Comparison of ENCODE assay signal across 34 cellular contexts in genomic region chr2:105473011-105473410, GRCh38.
"Had no signal": no experiment of that assay in that cellular context is flagged by ENCODE, and none has a peak within 500 bp of the region (broad histone marks: within the 10 kb centered on the region; RNA-seq: fewer than 3 reads in every experiment).

No MANE protein-coding gene starts in this region.

- DNase-seq: activated B cell treated with CpG ODN at 0.5 μM for 24 hours; activated CD4-positive, alpha-beta memory T cell treated with anti-CD3 and anti-CD28 coated beads for 36 hours; activated CD4-positive, alpha-beta T cell treated with anti-CD3 and anti-CD28 coated beads for 4 hours; activated CD4-positive, alpha-beta T cell treated with anti-CD3 and anti-CD28 coated beads, Interleukin-2, amount 50 U/mL, for 1 hour; activated CD4-positive, CD25-positive, alpha-beta regulatory T cell treated with anti-CD3 and anti-CD28 coated beads, Interleukin-2, amount 50 U/mL, for 72 hours; activated CD8-positive, alpha-beta memory T cell treated with anti-CD3 and anti-CD28 coated beads, Interleukin-2, amount 50 U/mL, for 4 hours; activated gamma-delta T cell treated with Interleukin-2 at 50 U/mL for 16 hours; activated naive CD4-positive, alpha-beta T cell treated with anti-CD3 and anti-CD28 coated beads for 36 hours; activated T-cell treated with anti-CD3 and anti-CD28 coated beads for 4 hours; activated T-cell treated with anti-CD3 and anti-CD28 coated beads, Interleukin-2, amount 50 U/mL, for 4 hours; adrenal gland; brain microvascular endothelial cell; NCI-H1105 treated with DMSO at 0.1 percent for 48 hours; NCI-H1436; NCI-H1694; NCI-H1930; NCI-H2081 treated with DMSO at 0.1 percent for 48 hours; NCI-H226; NCI-H446 treated with DMSO at 0.1 percent for 48 hours; NCI-H524 treated with DMSO at 0.1 percent for 48 hours; Peyer's patch; SIG-M5; SW 1271; T-helper 1 cell; T-helper 2 cell; T-helper 9 cell had no signal

- H3K4me3 ChIP-seq: adrenal gland, Peyer's patch had no signal

- H3K4me2 ChIP-seq: KMS-11 had no signal

- H3K36me3 Mint-ChIP-seq: activated CD4-positive, alpha-beta memory T cell treated with anti-CD3 and anti-CD28 coated beads for 36 hours had no signal

- H3K9me3 ChIP-seq: adrenal gland, Peyer's patch had no signal

- H3K27me3 ChIP-seq: adrenal gland, brain microvascular endothelial cell, Peyer's patch had no signal

- ATAC-seq: activated naive CD4-positive, alpha-beta T cell treated with anti-CD3 and anti-CD28 coated beads, Interleukin-2, amount 50 U/mL, for 72 hours; activated T-cell treated with anti-CD3 and anti-CD28 coated beads, Interleukin-2, amount 50 U/mL, for 4 hours; Right ventricle myocardium inferior; SK-N-SH treated with all-trans-retinoic acid at 6 μM for 48 hours had no signal

- H3K4me1 ChIP-seq: adrenal gland had no signal

- H3K4me1 Mint-ChIP-seq: activated B cell treated with CpG ODN at 0.5 μM for 24 hours; central memory CD8-positive, alpha-beta T cell had no signal

- H3K36me3 ChIP-seq: adrenal gland, brain microvascular endothelial cell, Peyer's patch had no signal

- H3K4me3 Mint-ChIP-seq: activated B cell treated with CpG ODN at 0.5 μM for 24 hours; activated CD4-positive, alpha-beta memory T cell treated with anti-CD3 and anti-CD28 coated beads for 36 hours; activated naive CD4-positive, alpha-beta T cell treated with anti-CD3 and anti-CD28 coated beads for 36 hours; activated T-cell treated with anti-CD3 and anti-CD28 coated beads, Interleukin-2, amount 50 U/mL, for 4 hours; activated T-helper 1 cell treated with anti-CD3 and anti-CD28 coated beads, Interleukin-12 subunit alpha, Interleukin-12 subunit beta, Interleukin-2, Interleukin-4 antibody, amounts not matched to agents 30 ng/mL and 10 ng/mL and 1 ng/mL, durations not matched to agents 14 hours and 24 hours and 36 hours; central memory CD8-positive, alpha-beta T cell had no signal

- H3K9ac ChIP-seq: KMS-11 had no signal

- H3K27ac Mint-ChIP-seq: activated B cell treated with CpG ODN at 0.5 μM for 24 hours; activated CD4-positive, alpha-beta memory T cell treated with anti-CD3 and anti-CD28 coated beads for 36 hours; activated naive CD4-positive, alpha-beta T cell treated with anti-CD3 and anti-CD28 coated beads for 36 hours; activated naive CD4-positive, alpha-beta T cell treated with anti-CD3 and anti-CD28 coated beads, Interleukin-2, amount 50 U/mL, for 72 hours; activated T-helper 1 cell treated with anti-CD3 and anti-CD28 coated beads, Interleukin-12 subunit alpha, Interleukin-12 subunit beta, Interleukin-2, Interleukin-4 antibody, amounts not matched to agents 30 ng/mL and 10 ng/mL and 1 ng/mL, durations not matched to agents 14 hours and 24 hours and 36 hours had no signal

- H3K27ac ChIP-seq: adrenal gland, brain microvascular endothelial cell, KMS-11, Peyer's patch, RWPE1, VCaP had no signal

- H3K9me3 Mint-ChIP-seq: activated B cell treated with CpG ODN at 0.5 μM for 24 hours; activated CD4-positive, alpha-beta memory T cell treated with anti-CD3 and anti-CD28 coated beads for 36 hours; activated naive CD4-positive, alpha-beta T cell treated with anti-CD3 and anti-CD28 coated beads for 36 hours; activated naive CD4-positive, alpha-beta T cell treated with anti-CD3 and anti-CD28 coated beads, Interleukin-2, amount 50 U/mL, for 72 hours; activated T-cell treated with anti-CD3 and anti-CD28 coated beads, Interleukin-2, amount 50 U/mL, for 4 hours; activated T-helper 1 cell treated with anti-CD3 and anti-CD28 coated beads, Interleukin-12 subunit alpha, Interleukin-12 subunit beta, Interleukin-2, Interleukin-4 antibody, amounts not matched to agents 30 ng/mL and 10 ng/mL and 1 ng/mL, durations not matched to agents 14 hours and 24 hours and 36 hours; central memory CD8-positive, alpha-beta T cell had no signal
